In the genomic region with DNA sequence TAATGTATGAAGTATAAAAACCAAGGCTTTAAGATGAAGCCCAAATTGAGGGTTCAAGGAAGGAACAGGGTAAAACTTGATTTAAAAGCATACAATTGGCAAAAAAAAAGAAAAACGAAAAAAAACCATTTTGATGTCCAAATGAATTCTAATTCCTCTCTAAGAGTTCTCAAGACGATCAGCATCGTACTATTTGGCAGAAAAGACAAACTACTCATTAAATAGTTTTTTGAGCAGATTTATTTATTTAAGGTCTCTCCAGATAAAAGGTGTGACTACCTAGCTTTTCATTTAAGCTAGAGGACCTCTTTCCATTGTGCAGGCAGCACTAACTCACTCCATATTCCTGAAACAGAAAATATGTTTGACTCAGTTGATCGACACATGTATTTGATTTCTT, we compare ENCODE assay signal across 17 cellular contexts.
"Had no signal": no experiment of that assay in that cellular context is flagged by ENCODE, and none has a peak within 500 bp of the region (broad histone marks: within the 10 kb centered on the region; RNA-seq: fewer than 3 reads in every experiment).

No MANE protein-coding gene starts in this region.

- H3K4me3 ChIP-seq: body of pancreas, coronary artery, pancreas, right lobe of liver, tibial artery had no signal

- H3K4me1 Mint-ChIP-seq: immature natural killer cell; memory B cell; stimulated activated naive B cell treated with anti-CD40 and anti-IgM and Interleukin-4, amounts not matched to agents 10 μg/mL and 1 μg/mL and 100 μg/mL, for 72 hours had no signal

- H3K9me3 Mint-ChIP-seq: activated CD4-positive, alpha-beta memory T cell treated with anti-CD3 and anti-CD28 coated beads for 36 hours; central memory CD8-positive, alpha-beta T cell; immature natural killer cell; memory B cell; stimulated activated naive B cell treated with anti-CD40 and anti-IgM and Interleukin-4, amounts not matched to agents 10 μg/mL and 1 μg/mL and 100 μg/mL, for 72 hours had no signal

- H3K27ac ChIP-seq: body of pancreas, pancreas, right lobe of liver, tibial artery had no signal

- H3K27ac Mint-ChIP-seq: activated CD4-positive, alpha-beta memory T cell treated with anti-CD3 and anti-CD28 coated beads for 36 hours; activated naive CD8-positive, alpha-beta T cell; immature natural killer cell; memory B cell; naive thymus-derived CD8-positive, alpha-beta T cell; stimulated activated naive B cell treated with anti-CD40 and anti-IgM and Interleukin-4, amounts not matched to agents 10 μg/mL and 1 μg/mL and 100 μg/mL, for 72 hours had no signal

- H3K9me3 ChIP-seq: body of pancreas, pancreas, right lobe of liver, tibial artery had no signal

- H3K36me3 Mint-ChIP-seq: activated CD4-positive, alpha-beta memory T cell treated with anti-CD3 and anti-CD28 coated beads for 36 hours; activated naive CD8-positive, alpha-beta T cell; immature natural killer cell; memory B cell; naive thymus-derived CD8-positive, alpha-beta T cell; stimulated activated naive B cell treated with anti-CD40 and anti-IgM and Interleukin-4, amounts not matched to agents 10 μg/mL and 1 μg/mL and 100 μg/mL, for 72 hours had no signal

- H3K4me3 Mint-ChIP-seq: activated CD4-positive, alpha-beta memory T cell treated with anti-CD3 and anti-CD28 coated beads for 36 hours; activated naive CD8-positive, alpha-beta T cell; central memory CD8-positive, alpha-beta T cell; immature natural killer cell; memory B cell; naive thymus-derived CD8-positive, alpha-beta T cell; stimulated activated naive B cell treated with anti-CD40 and anti-IgM and Interleukin-4, amounts not matched to agents 10 μg/mL and 1 μg/mL and 100 μg/mL, for 72 hours had no signal

- H3K27me3 ChIP-seq: body of pancreas, pancreas, right lobe of liver, tibial artery had no signal

- H3K36me3 ChIP-seq: pancreas, right lobe of liver, tibial artery had no signal

- ATAC-seq: body of pancreas; left ventricle myocardium superior; naive thymus-derived CD8-positive, alpha-beta T cell; pancreas; right lobe of liver; stimulated activated naive B cell treated with anti-CD40 and anti-IgM and Interleukin-4, amounts not matched to agents 10 μg/mL and 1 μg/mL and 100 μg/mL, for 72 hours had no signal

- DNase-seq: activated CD4-positive, alpha-beta memory T cell treated with anti-CD3 and anti-CD28 coated beads for 36 hours; activated CD4-positive, alpha-beta T cell treated with anti-CD3 and anti-CD28 coated beads for 4 hours; amygdala; body of pancreas; immature natural killer cell; kidney glomerular epithelial cell; left ventricle myocardium superior; naive thymus-derived CD8-positive, alpha-beta T cell; pancreas; right lobe of liver; stimulated activated CD4-positive, alpha-beta T cell treated with anti-CD3 and anti-CD28 coated beads, Interleukin-4, amount 100 ng/mL, for 4 hours; stimulated activated naive B cell treated with anti-CD40 and anti-IgM and Interleukin-4, amounts not matched to agents 10 μg/mL and 1 μg/mL and 100 μg/mL, for 72 hours; tibial artery had no signal
